In genomic region chr3:9301798-9302197, GRCh38 we compare ENCODE assay signal across 1 cellular context.
TF ChIP-seq lines count a peak whose summit lies in the region.

No MANE protein-coding gene starts in this region.

TF ChIP-seq in H1, 55 proteins besides CTCF, POLR2A, EP300 and RAD21:
- no peak for TF ChIP-seq TCF12 (IDR thresholded peaks at IDR 0.05; ENCODE audit: low read depth, low read length)
TF ChIP-seq in H1: peak in this region for 0.
